1 cellular context compared by ENCODE assay signal in genomic region chr9:124495105-124496074, GRCh38.
TF ChIP-seq lines count a peak whose summit lies in the region.

No MANE protein-coding gene starts in this region.

TF ChIP-seq in HepG2, 621 proteins besides CTCF, POLR2A, EP300 and RAD21:
- TF ChIP-seq ZNF773 (CRISPR knock-in tag; IDR thresholded peaks at IDR 0.05; ENCODE audit: borderline replicate concordance) (no peak), ZNF501 (CRISPR knock-in tag; IDR thresholded peaks at IDR 0.05) (no peak)
